ENCODE assay signal across 7 cellular contexts in the genomic region with DNA sequence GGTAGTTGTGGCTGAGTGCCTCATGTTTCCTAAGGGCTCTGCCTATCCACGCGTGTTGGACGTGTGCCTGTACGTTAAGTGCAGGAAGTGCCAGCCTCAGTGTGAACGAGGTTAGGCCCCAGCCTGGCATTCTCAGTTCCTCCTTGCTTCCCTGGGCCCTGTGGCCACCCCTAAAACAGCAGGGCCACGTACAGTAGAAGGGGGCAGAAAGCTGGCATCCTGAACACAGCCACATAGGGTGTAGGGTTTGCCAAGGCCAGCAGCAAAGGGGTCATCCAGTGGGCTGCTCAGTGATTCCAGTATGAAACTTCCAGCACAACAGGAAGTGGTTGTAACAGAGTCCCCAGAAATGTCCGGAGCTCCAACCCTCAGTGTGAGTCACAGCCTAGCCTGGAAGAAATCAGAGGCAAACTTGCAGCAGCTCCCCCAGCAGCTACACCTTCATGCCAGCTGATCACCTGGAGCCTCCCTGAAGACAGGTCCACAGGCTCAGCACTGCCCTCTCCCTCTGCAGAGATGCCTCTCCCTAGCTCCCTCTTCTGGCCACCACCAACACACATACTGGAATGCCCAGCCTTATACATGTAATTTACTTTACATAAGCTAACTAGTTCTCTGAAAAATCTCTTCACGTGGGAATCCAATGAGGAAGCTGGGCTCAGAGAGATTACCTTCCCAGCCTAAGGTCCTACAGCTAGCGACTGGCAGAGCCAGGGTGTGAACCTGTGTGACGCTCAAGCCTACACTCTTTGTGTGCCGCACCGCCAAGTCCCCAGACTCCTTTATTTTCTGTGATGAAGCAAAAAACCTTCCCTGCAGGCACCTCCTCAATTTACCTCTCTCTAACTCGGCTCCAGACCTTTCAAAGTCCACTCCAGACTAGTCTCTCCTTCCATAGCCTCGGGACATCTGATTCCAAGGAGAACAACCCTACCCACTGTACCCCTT. TPM values are rescaled to one million over a fixed set of nuclear protein-coding genes. Genes with fewer than 3 reads are reported as not detected.
DNase-seq lines count a peak whose midpoint lies in the region; ATAC-seq and TF ChIP-seq lines count a peak whose summit lies in the region.

No MANE protein-coding gene starts in this region.

- no peaks in the 10 kb centered on the region for H3K9me3 Mint-ChIP-seq in T-helper 2 cell treated with Interferon-gamma antibody and Interleukin-4, amounts not matched to agents 5 μg/mL and 100 μg/mL, for 36 hours

- H3K4me3 Mint-ChIP-seq in T-helper 2 cell treated with Interferon-gamma antibody and Interleukin-4, amounts not matched to agents 5 μg/mL and 100 μg/mL, for 36 hours: no peak overlapping the region

- peaks cover 28% of the 10 kb centered on the region for H3K4me1 Mint-ChIP-seq in T-helper 2 cell treated with Interferon-gamma antibody and Interleukin-4, amounts not matched to agents 5 μg/mL and 100 μg/mL, for 36 hours (ENCODE audit: low read depth)

- TF ChIP-seq POLR2A in erythroblast (IDR thresholded peaks at IDR 0.05; ENCODE audit: low read length): no peak

- DNase-seq in DMS53 treated with DMSO at 0.1 percent for 48 hours (lab: John Stamatoyannopoulos, UW; ENCODE audit: unreplicated experiment) (peak; percentile 36), M059J (ENCODE audit: low read depth) (peak; percentile 97), erythroblast (lab: John Stamatoyannopoulos, UW) (peak; percentile 49 to 68), myocyte (ENCODE audit: low read depth) (peak; percentile 79), T1000 (lab: John Stamatoyannopoulos, UW) (no peak)
- no peak for DNase-seq in T-helper 2 cell treated with Interferon-gamma antibody and Interleukin-4, amounts not matched to agents 5 μg/mL and 100 μg/mL, for 36 hours (ENCODE audit: low spot score)

- H3K27me3 Mint-ChIP-seq in T-helper 2 cell treated with Interferon-gamma antibody and Interleukin-4, amounts not matched to agents 5 μg/mL and 100 μg/mL, for 36 hours (ENCODE audit: low read depth): no peaks in the 10 kb centered on the region

- peak overlapping the region; percentile 65 for H3K27ac Mint-ChIP-seq in T-helper 2 cell treated with Interferon-gamma antibody and Interleukin-4, amounts not matched to agents 5 μg/mL and 100 μg/mL, for 36 hours

- ATAC-seq in GM19397 (IDR thresholded peaks at IDR 0.05; ENCODE audit: unreplicated experiment): peak; percentile 27

- H3K36me3 Mint-ChIP-seq in T-helper 2 cell treated with Interferon-gamma antibody and Interleukin-4, amounts not matched to agents 5 μg/mL and 100 μg/mL, for 36 hours (ENCODE audit: low read depth): peaks cover 3% of the 10 kb centered on the region

RNA-seq across cellular contexts. Expression of gene ILDR1, which starts 26.6 kb away (rescaled TPM):
- not detected in 2 replicates for total RNA-seq in M059J (2014; rRNA removed; shearing (Covaris generic))
- total RNA-seq in myocyte: not detected in 2 replicates
- polyA plus RNA-seq in myocyte (2012): not detected

RNA-seq across cellular contexts. Expression of gene CD86, which starts 59.7 kb away (rescaled TPM):
- 0.37 TPM in 1 of 2 replicates, not detected in the other for total RNA-seq in M059J (2014; rRNA removed; shearing (Covaris generic))
- total RNA-seq in myocyte: not detected in 2 replicates
- not detected for polyA plus RNA-seq in myocyte (2012)

Comparison
In these comparisons a context has a peak if more than half of its experiments do, and no peak if none do; other contexts are left out.
1. DNase-seq: peak in DMS53 treated with DMSO at 0.1 percent for 48 hours (single experiment), M059J (single experiment), erythroblast (2 of 2) and myocyte (single experiment); none in T-helper 2 cell treated with Interferon-gamma antibody and Interleukin-4, amounts not matched to agents 5 μg/mL and 100 μg/mL, for 36 hours (single experiment) and T1000 (single experiment).